ENCODE assay signal across 11 cellular contexts in genomic region chr3:10017636-10018292, GRCh38.
DNase-seq lines count a peak whose midpoint lies in the region; ATAC-seq, FAIRE-seq and TF ChIP-seq lines count a peak whose summit lies in the region.
"Had no signal": no experiment of that assay in that cellular context is flagged by ENCODE, and none has a peak within 500 bp of the region (broad histone marks: within the 10 kb centered on the region; RNA-seq: fewer than 3 reads in every experiment).

No MANE protein-coding gene starts in this region.

- FAIRE-seq in H54 (lab: Jason Lieb, UNC), result peak; percentile 33

- no peak for DNase-seq in H54 (ENCODE audit: insufficient read length, low spot score)
- peak; percentile 77 for DNase-seq in NK-92 treated with Interleukin-12 subunit alpha and Interleukin-12 subunit beta, amount 100 ng/mL, for 24 hours (lab: John Stamatoyannopoulos, UW)
- DNase-seq in astrocyte of the hippocampus (ENCODE audit: low read depth, low spot score), result peak; percentile 76
- peak; percentile 51 to 69 for DNase-seq in stimulated activated CD4-positive, alpha-beta T cell treated with anti-CD3 and anti-CD28 coated beads, Interleukin-4, amount 100 ng/mL, for 48 hours (ENCODE audit: low read depth in 2 of 2)
- DNase-seq in GM13976 (ENCODE audit: low spot score), result no peak
- no peak for DNase-seq in NCI-H446 (lab: John Stamatoyannopoulos, UW)
- DNase-seq: endodermal cell, NCI-H524 treated with DMSO at 0.1 percent for 48 hours had no signal

- in situ Hi-C loops in GM13976 (cut with MboI; ENCODE audit: low sequenced_read_pairs, unreplicated experiment), result no loop called here

- ATAC-seq in GM18511 (IDR thresholded peaks at IDR 0.05; ENCODE audit: unreplicated experiment), result no peak
- ATAC-seq: GM23338, sciatic nerve had no signal

- TF ChIP-seq CTCF in GM13976 (IDR thresholded peaks at IDR 0.05; ENCODE audit: borderline replicate concordance, control extremely low read depth, extremely low read depth, insufficient read depth, missing control alignments), result no peak

- no peak for TF ChIP-seq POLR2A in H54 (IDR thresholded peaks at IDR 0.05; ENCODE audit: low read depth, low read length)

Comparison
In these comparisons a context has a peak if more than half of its experiments do, and no peak if none do; other contexts are left out.
1. DNase-seq: peak in NK-92 treated with Interleukin-12 subunit alpha and Interleukin-12 subunit beta, amount 100 ng/mL, for 24 hours (single experiment), astrocyte of the hippocampus (single experiment) and stimulated activated CD4-positive, alpha-beta T cell treated with anti-CD3 and anti-CD28 coated beads, Interleukin-4, amount 100 ng/mL, for 48 hours (2 of 2); none in H54 (single experiment), GM13976 (single experiment) and NCI-H446 (0 of 2).